Comparison of ENCODE assay signal across 8 cellular contexts in genomic region chr9:113589890-113590289, GRCh38.
DNase-seq lines count a peak whose midpoint lies in the region; ATAC-seq, FAIRE-seq and TF ChIP-seq lines count a peak whose summit lies in the region.

No MANE protein-coding gene starts in this region.

- intact Hi-C loops in PC-3 (cut with micrococcal nuclease): loop anchor here (2.0 kb wide), 1 partner anchor 143 kb away; no protein-coding TSS in a partner anchor
- intact Hi-C loops in psoas muscle (cut with DNase I): loop anchor here (2.0 to 10.0 kb wide), 3 partner anchors 145 to 315 kb away; partner anchors contain the start of genes ALAD (in 1 of the 2), CDC26 (in 1 of the 2) and PRPF4 (in 1 of the 2)

- H3K36me3 ChIP-seq in GM06990 (ENCODE audit: control insufficient read depth, insufficient read depth, low read length): peaks cover 25% of the 10 kb centered on the region
- peaks cover under 1% of the 10 kb centered on the region for H3K36me3 ChIP-seq in PC-3 (ENCODE audit: low read depth, low read length)
- peaks cover 0 to under 1% of the 10 kb centered on the region in 2 donors for H3K36me3 ChIP-seq in psoas muscle (ENCODE audit: insufficient read depth in 1 of 2, low read depth in 1 of 2)

- no peak overlapping the region for H3K4me3 Mint-ChIP-seq in activated T-cell treated with anti-CD3 and anti-CD28 coated beads, Interleukin-2, amount 50 U/mL, for 72 hours

- POLR2A ChIA-PET in PC-3 (lab: Charles Lee; ENCODE audit: unreplicated experiment): no interaction called here

- FAIRE-seq in GM12892 (lab: Jason Lieb, UNC): no peak

- peaks cover 0 to 7% of the 10 kb centered on the region in 2 donors for H3K36me3 Mint-ChIP-seq in activated T-cell treated with anti-CD3 and anti-CD28 coated beads, Interleukin-2, amount 50 U/mL, for 72 hours (ENCODE audit: insufficient read depth in 2 of 2)

- H3K9me3 ChIP-seq in PC-3 (ENCODE audit: low read length): no peaks in the 10 kb centered on the region
- no peaks in the 10 kb centered on the region for H3K9me3 ChIP-seq in psoas muscle

- 34 to 48% (median 38%) methylated on average over 3 of the region's 3 CpGs for WGBS in psoas muscle, 3 donors

- H3K27ac Mint-ChIP-seq in activated T-cell treated with anti-CD3 and anti-CD28 coated beads, Interleukin-2, amount 50 U/mL, for 72 hours: no peak overlapping the region

- H3K27me3 ChIP-seq in GM06990 (replicated peaks; ENCODE audit: control insufficient read depth, insufficient read depth, low read length) (no peaks in the 10 kb centered on the region), PC-3 (ENCODE audit: low read length) (no peaks in the 10 kb centered on the region), psoas muscle (ENCODE audit: insufficient read depth in 3 of 3, low read length in 2 of 3) (no peaks in the 10 kb centered on the region)

- H3K4me1 ChIP-seq in PC-3 (ENCODE audit: insufficient read depth, low read length) (no peaks in the 10 kb centered on the region), psoas muscle (peaks cover 17% of the 10 kb centered on the region)

- no TSS peak for BruUV-seq in PC-3 (replicated peaks; lab: Mats Ljungman, UMichigan)

- TF ChIP-seq CTCF in GM06990 (IDR thresholded peaks at IDR 0.05; ENCODE audit: insufficient read depth, low read length, poor library complexity, severe bottlenecking) (peak; percentile 37), PC-3 (conservative IDR thresholded peaks at IDR 0.05; ENCODE audit: low read depth, low read length) (peak; percentile 58), epithelial cell of proximal tubule (conservative IDR thresholded peaks at IDR 0.05; ENCODE audit: low read depth, low read length) (peak; percentile 78), psoas muscle (IDR thresholded peaks at IDR 0.05) (peak; percentile 45)

- H3K4me2 ChIP-seq in PC-3 (ENCODE audit: low read length): no peak overlapping the region

- H3K9me3 Mint-ChIP-seq in activated T-cell treated with anti-CD3 and anti-CD28 coated beads, Interleukin-2, amount 50 U/mL, for 72 hours: no peaks in the 10 kb centered on the region

- H3K4me3 ChIP-seq in GM06990 (replicated peaks; ENCODE audit: low read depth, low read length) (no peak overlapping the region), PC-3 (ENCODE audit: low read length) (no peak overlapping the region), epithelial cell of proximal tubule (ENCODE audit: low read depth, low read length) (no peak overlapping the region), psoas muscle (no peak overlapping the region)

- H4K20me1 ChIP-seq in PC-3 (ENCODE audit: low read length): no peaks in the 10 kb centered on the region

- H2AFZ ChIP-seq in PC-3 (ENCODE audit: low read length): no peak overlapping the region

- ATAC-seq in PC-3 (peak; percentile 28), psoas muscle (no peak), GM21576 (IDR thresholded peaks at IDR 0.05; ENCODE audit: unreplicated experiment) (no peak)
- ATAC-seq in activated T-cell treated with anti-CD3 and anti-CD28 coated beads, Interleukin-2, amount 50 U/mL, for 72 hours (replicated peaks in 1 of 2): no peak

- no peak overlapping the region for H3K27ac ChIP-seq in PC-3 (ENCODE audit: low read length)
- H3K27ac ChIP-seq in psoas muscle: peak overlapping the region; percentile 61

- H3K27me3 Mint-ChIP-seq in activated T-cell treated with anti-CD3 and anti-CD28 coated beads, Interleukin-2, amount 50 U/mL, for 72 hours (ENCODE audit: low read depth): no peaks in the 10 kb centered on the region

- H3K9ac ChIP-seq in PC-3 (ENCODE audit: low read length): no peak overlapping the region

- peaks cover 62% of the 10 kb centered on the region for H3K4me1 Mint-ChIP-seq in activated T-cell treated with anti-CD3 and anti-CD28 coated beads, Interleukin-2, amount 50 U/mL, for 72 hours (ENCODE audit: low read depth)

- no peak for TF ChIP-seq POLR2A in GM12892 (IDR thresholded peaks at IDR 0.05; ENCODE audit: low read depth, low read length)

- 0 out of 2 replicates have a peak, but pooled peaks cover 3% of the 10 kb centered on the region for H3K79me2 ChIP-seq in PC-3 (ENCODE audit: low read length)

- CTCF ChIA-PET in PC-3 (lab: Charles Lee): interaction anchor here (1.1 to 5.5 kb wide), 2 partner anchors 67 to 143 kb away, joined by 7 to 67 read pairs; no protein-coding TSS in a partner anchor

- no peaks in the 10 kb centered on the region for H3K9me2 ChIP-seq in PC-3 (replicated peaks; ENCODE audit: low read length)

- DNase-seq in GM06990 (ENCODE audit: extremely low read depth, insufficient read length) (no peak), PC-3 (peak; percentile 38), epithelial cell of proximal tubule (ENCODE audit: low read depth) (no peak), psoas muscle (peak in 1 of 2 donors; percentile 2), NCI-H146 (lab: John Stamatoyannopoulos, UW) (no peak), GM12892 (ENCODE audit: insufficient read length) (no peak)
- no peak for DNase-seq in activated T-cell treated with anti-CD3 and anti-CD28 coated beads, Interleukin-2, amount 50 U/mL, for 72 hours

- H3F3A ChIP-seq in PC-3 (ENCODE audit: low read length, unreplicated experiment): no peaks in the 10 kb centered on the region
